Comparison of ENCODE assay signal across 1 cellular context in genomic region chr10:113062977-113063967, GRCh38.
TF ChIP-seq lines count a peak whose summit lies in the region.

No MANE protein-coding gene starts in this region.

TF ChIP-seq in K562, 482 proteins besides CTCF, POLR2A, EP300 and RAD21 (continued from another document and continues in another):
- TF ChIP-seq, protein P1, sequence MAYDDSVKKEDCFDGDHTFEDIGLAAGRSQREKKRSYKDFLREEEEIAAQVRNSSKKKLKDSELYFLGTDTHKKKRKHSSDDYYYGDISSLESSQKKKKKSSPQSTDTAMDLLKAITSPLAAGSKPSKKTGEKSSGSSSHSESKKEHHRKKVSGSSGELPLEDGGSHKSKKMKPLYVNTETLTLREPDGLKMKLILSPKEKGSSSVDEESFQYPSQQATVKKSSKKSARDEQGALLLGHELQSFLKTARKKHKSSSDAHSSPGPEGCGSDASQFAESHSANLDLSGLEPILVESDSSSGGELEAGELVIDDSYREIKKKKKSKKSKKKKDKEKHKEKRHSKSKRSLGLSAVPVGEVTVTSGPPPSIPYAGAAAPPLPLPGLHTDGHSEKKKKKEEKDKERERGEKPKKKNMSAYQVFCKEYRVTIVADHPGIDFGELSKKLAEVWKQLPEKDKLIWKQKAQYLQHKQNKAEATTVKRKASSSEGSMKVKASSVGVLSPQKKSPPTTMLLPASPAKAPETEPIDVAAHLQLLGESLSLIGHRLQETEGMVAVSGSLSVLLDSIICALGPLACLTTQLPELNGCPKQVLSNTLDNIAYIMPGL (CRISPR knock-in tag; IDR thresholded peaks at IDR 0.05): no peak
- TF ChIP-seq ILF3 (IDR thresholded peaks at IDR 0.05; ENCODE audit: borderline replicate concordance): no peak
- peak; percentile 31; the same call in 1 of the 2 replicates for TF ChIP-seq NBN (IDR thresholded peaks at IDR 0.05; ENCODE audit: low read depth)
- no peak for TF ChIP-seq DEAF1 (CRISPR knock-in tag; IDR thresholded peaks at IDR 0.05)
- no peak for TF ChIP-seq ZNF586 (CRISPR knock-in tag; conservative IDR thresholded peaks at IDR 0.05)
- TF ChIP-seq MAFK (IDR thresholded peaks at IDR 0.05; ENCODE audit: low read length): no peak
- no peak for TF ChIP-seq ZBTB8A (IDR thresholded peaks at IDR 0.05; ENCODE audit: partially characterized antibody)
- no peak for TF ChIP-seq SP1 (CRISPR knock-in tag; IDR thresholded peaks at IDR 0.05)
- TF ChIP-seq RFX1 (IDR thresholded peaks at IDR 0.05): no peak
- TF ChIP-seq HMBOX1 (IDR thresholded peaks at IDR 0.05): no peak; the same call in 1 of the 2 replicates
- no peak for TF ChIP-seq ZNF165 (CRISPR knock-in tag; IDR thresholded peaks at IDR 0.05; ENCODE audit: borderline replicate concordance)
- TF ChIP-seq RCOR1 (IDR thresholded peaks at IDR 0.05; ENCODE audit: borderline replicate concordance in 1 of 2, low read depth in 2 of 2, low read length in 2 of 2): peak in 1 of 2 experiments; percentile 65; a peak in 1 of 4 replicates
- no peak for TF ChIP-seq PHF8 (IDR thresholded peaks at IDR 0.05; ENCODE audit: borderline replicate concordance, low read length)
- no peak for TF ChIP-seq ZNF77 (CRISPR knock-in tag; IDR thresholded peaks at IDR 0.05)
- no peak for TF ChIP-seq ARHGAP35 (IDR thresholded peaks at IDR 0.05; ENCODE audit: partially characterized antibody)
- TF ChIP-seq CCNT2 (IDR thresholded peaks at IDR 0.05; ENCODE audit: borderline replicate concordance, extremely low read depth, insufficient read length, low read depth, low read length): peak; percentile 81
- no peak for TF ChIP-seq ZNF696 (CRISPR knock-in tag; conservative IDR thresholded peaks at IDR 0.05)
- no peak for TF ChIP-seq HNRNPL (IDR thresholded peaks at IDR 0.05; ENCODE audit: low read depth, low read length)
- TF ChIP-seq TSC22D4 (tag; IDR thresholded peaks at IDR 0.05): no peak
- TF ChIP-seq TOE1 (IDR thresholded peaks at IDR 0.05; ENCODE audit: borderline replicate concordance): peak; percentile 70; the same call in 1 of the 2 replicates
- no peak for TF ChIP-seq TOE1 (CRISPR knock-in tag; IDR thresholded peaks at IDR 0.05; ENCODE audit: borderline replicate concordance, low read depth)
- TF ChIP-seq NFXL1 (CRISPR knock-in tag; IDR thresholded peaks at IDR 0.05): no peak
- TF ChIP-seq CGGBP1 (CRISPR knock-in tag; IDR thresholded peaks at IDR 0.05): no peak
- TF ChIP-seq NR2F6 (CRISPR knock-in tag; IDR thresholded peaks at IDR 0.05): no peak
- no peak for TF ChIP-seq MXI1 (IDR thresholded peaks at IDR 0.05; ENCODE audit: low read depth, low read length)
- TF ChIP-seq EWSR1 (IDR thresholded peaks at IDR 0.05; ENCODE audit: borderline replicate concordance, low read depth, partially characterized antibody): no peak
- no peak for TF ChIP-seq ZNF445 (CRISPR knock-in tag; IDR thresholded peaks at IDR 0.05; ENCODE audit: low read depth)
- peak; percentile 50; the same call in 1 of the 2 replicates for TF ChIP-seq CREM (IDR thresholded peaks at IDR 0.05; ENCODE audit: low read depth)
- no peak for TF ChIP-seq PCBP2 (IDR thresholded peaks at IDR 0.05; ENCODE audit: low read depth, low read length, poor library complexity, severe bottlenecking)
- no peak for TF ChIP-seq TAF15 (IDR thresholded peaks at IDR 0.05; ENCODE audit: low read depth, low read length)
- TF ChIP-seq NFIC (IDR thresholded peaks at IDR 0.05): no peak
- TF ChIP-seq PTTG1 (tag; IDR thresholded peaks at IDR 0.05; ENCODE audit: low read depth): no peak
- TF ChIP-seq ATF6 (CRISPR knock-in tag; IDR thresholded peaks at IDR 0.05): no peak
- TF ChIP-seq HDAC6 (IDR thresholded peaks at IDR 0.05; ENCODE audit: low read depth, low read length): no peak
- no peak for TF ChIP-seq ZNF639 (CRISPR knock-in tag; conservative IDR thresholded peaks at IDR 0.05 in 1 of 2, IDR thresholded peaks at IDR 0.05 in 1 of 2)
- TF ChIP-seq, protein P2, sequence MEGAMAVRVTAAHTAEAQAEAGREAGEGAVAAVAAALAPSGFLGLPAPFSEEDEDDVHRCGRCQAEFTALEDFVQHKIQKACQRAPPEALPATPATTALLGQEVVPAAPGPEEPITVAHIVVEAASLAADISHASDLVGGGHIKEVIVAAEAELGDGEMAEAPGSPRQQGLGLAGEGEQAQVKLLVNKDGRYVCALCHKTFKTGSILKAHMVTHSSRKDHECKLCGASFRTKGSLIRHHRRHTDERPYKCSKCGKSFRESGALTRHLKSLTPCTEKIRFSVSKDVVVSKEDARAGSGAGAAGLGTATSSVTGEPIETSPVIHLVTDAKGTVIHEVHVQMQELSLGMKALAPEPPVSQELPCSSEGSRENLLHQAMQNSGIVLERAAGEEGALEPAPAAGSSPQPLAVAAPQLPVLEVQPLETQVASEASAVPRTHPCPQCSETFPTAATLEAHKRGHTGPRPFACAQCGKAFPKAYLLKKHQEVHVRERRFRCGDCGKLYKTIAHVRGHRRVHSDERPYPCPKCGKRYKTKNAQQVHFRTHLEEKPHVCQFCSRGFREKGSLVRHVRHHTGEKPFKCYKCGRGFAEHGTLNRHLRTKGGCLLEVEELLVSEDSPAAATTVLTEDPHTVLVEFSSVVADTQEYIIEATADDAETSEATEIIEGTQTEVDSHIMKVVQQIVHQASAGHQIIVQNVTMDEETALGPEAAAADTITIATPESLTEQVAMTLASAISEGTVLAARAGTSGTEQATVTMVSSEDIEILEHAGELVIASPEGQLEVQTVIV (CRISPR knock-in tag; IDR thresholded peaks at IDR 0.05; ENCODE audit: borderline replicate concordance): no peak
- no peak for TF ChIP-seq RBM25 (IDR thresholded peaks at IDR 0.05; ENCODE audit: low read depth, low read length, severe bottlenecking)
- TF ChIP-seq CBFA2T3 (IDR thresholded peaks at IDR 0.05): peak; percentile 84
- no peak for TF ChIP-seq BRF1 (IDR thresholded peaks at IDR 0.05; ENCODE audit: borderline replicate concordance, extremely low read depth, insufficient read length)
- TF ChIP-seq, protein P3, sequence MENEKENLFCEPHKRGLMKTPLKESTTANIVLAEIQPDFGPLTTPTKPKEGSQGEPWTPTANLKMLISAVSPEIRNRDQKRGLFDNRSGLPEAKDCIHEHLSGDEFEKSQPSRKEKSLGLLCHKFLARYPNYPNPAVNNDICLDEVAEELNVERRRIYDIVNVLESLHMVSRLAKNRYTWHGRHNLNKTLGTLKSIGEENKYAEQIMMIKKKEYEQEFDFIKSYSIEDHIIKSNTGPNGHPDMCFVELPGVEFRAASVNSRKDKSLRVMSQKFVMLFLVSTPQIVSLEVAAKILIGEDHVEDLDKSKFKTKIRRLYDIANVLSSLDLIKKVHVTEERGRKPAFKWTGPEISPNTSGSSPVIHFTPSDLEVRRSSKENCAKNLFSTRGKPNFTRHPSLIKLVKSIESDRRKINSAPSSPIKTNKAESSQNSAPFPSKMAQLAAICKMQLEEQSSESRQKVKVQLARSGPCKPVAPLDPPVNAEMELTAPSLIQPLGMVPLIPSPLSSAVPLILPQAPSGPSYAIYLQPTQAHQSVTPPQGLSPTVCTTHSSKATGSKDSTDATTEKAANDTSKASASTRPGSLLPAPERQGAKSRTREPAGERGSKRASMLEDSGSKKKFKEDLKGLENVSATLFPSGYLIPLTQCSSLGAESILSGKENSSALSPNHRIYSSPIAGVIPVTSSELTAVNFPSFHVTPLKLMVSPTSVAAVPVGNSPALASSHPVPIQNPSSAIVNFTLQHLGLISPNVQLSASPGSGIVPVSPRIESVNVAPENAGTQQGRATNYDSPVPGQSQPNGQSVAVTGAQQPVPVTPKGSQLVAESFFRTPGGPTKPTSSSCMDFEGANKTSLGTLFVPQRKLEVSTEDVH (IDR thresholded peaks at IDR 0.05; ENCODE audit: low read depth, partially characterized antibody): peak; percentile 46
- 0 out of 2 replicates have a peak, but pooled peaks have one; percentile 46 for TF ChIP-seq FOXP1 (CRISPR knock-in tag; IDR thresholded peaks at IDR 0.05)
